In the genomic region with DNA sequence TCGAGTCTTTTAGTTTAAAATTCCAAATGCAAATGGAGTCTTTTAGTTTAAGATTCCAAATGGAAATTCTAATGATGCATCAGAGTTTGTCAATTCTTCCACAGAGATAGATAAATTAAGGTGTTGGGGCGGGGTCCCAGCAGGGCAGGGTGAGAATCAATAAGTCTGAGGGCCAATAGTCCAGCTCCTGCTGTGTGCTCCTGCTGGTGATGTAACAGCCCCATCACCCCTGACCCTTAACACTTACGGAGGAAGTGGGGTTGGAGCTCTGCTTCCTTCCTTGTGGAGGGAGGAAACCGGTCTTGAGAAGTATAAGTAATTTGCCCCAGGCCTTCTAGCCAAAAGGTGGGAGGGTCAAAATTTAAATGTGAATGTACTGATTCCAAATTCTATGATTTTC, we compare ENCODE assay signal across 8 cellular contexts. TPM values are rescaled to one million over a fixed set of nuclear protein-coding genes. Genes with fewer than 3 reads are reported as not detected.
DNase-seq lines count a peak whose midpoint lies in the region; ATAC-seq and TF ChIP-seq lines count a peak whose summit lies in the region.

No MANE protein-coding gene starts in this region.

- TF ChIP-seq CTCF in choroid plexus epithelial cell (conservative IDR thresholded peaks at IDR 0.05; ENCODE audit: low read depth, low read length) (no peak), mucosa of descending colon (IDR thresholded peaks at IDR 0.05) (no peak)

- intact Hi-C loops in mucosa of descending colon (cut with DNase I, micrococcal nuclease): no loop called here

- no peaks in the 10 kb centered on the region for H3K9me3 ChIP-seq in mucosa of descending colon

- no peaks in the 10 kb centered on the region for H3K4me1 ChIP-seq in mucosa of descending colon (ENCODE audit: low read depth)

- DNase-seq in ELR (ENCODE audit: low read depth) (peak; percentile 50), NCI-H226 (peak; percentile 5), choroid plexus epithelial cell (ENCODE audit: low read depth) (peak; percentile 42), mucosa of descending colon (no peak), NCI-H1417 (lab: John Stamatoyannopoulos, UW) (no peak), HK-2 (ENCODE audit: unreplicated experiment) (no peak)

- ATAC-seq in mucosa of descending colon (peak; percentile 16), GM19397 (IDR thresholded peaks at IDR 0.05; ENCODE audit: unreplicated experiment) (no peak), GM18858 (IDR thresholded peaks at IDR 0.05; ENCODE audit: unreplicated experiment) (no peak)

- H3K4me3 ChIP-seq in choroid plexus epithelial cell (ENCODE audit: low read depth, low read length): no peak overlapping the region
- H3K4me3 ChIP-seq in mucosa of descending colon: no peak overlapping the region

- no peaks in the 10 kb centered on the region for H3K36me3 ChIP-seq in mucosa of descending colon (ENCODE audit: low read depth)

RNA-seq across cellular contexts. Expression of gene ZBTB2, which starts 17.3 kb away (rescaled TPM):
- total RNA-seq in mucosa of descending colon: 10 to 100 TPM in 2 of 3 donors, 1 to 10 TPM in 1; 8.1 to 13.3 (median 11.0) TPM

Comparison
In these comparisons a context has a peak if more than half of its experiments do, and no peak if none do; other contexts are left out.
1. DNase-seq: peak in ELR (single experiment), NCI-H226 (single experiment) and choroid plexus epithelial cell (single experiment); none in mucosa of descending colon (0 of 3), NCI-H1417 (0 of 3) and HK-2 (single experiment).